ENCODE assay signal across 27 cellular contexts in the genomic region with DNA sequence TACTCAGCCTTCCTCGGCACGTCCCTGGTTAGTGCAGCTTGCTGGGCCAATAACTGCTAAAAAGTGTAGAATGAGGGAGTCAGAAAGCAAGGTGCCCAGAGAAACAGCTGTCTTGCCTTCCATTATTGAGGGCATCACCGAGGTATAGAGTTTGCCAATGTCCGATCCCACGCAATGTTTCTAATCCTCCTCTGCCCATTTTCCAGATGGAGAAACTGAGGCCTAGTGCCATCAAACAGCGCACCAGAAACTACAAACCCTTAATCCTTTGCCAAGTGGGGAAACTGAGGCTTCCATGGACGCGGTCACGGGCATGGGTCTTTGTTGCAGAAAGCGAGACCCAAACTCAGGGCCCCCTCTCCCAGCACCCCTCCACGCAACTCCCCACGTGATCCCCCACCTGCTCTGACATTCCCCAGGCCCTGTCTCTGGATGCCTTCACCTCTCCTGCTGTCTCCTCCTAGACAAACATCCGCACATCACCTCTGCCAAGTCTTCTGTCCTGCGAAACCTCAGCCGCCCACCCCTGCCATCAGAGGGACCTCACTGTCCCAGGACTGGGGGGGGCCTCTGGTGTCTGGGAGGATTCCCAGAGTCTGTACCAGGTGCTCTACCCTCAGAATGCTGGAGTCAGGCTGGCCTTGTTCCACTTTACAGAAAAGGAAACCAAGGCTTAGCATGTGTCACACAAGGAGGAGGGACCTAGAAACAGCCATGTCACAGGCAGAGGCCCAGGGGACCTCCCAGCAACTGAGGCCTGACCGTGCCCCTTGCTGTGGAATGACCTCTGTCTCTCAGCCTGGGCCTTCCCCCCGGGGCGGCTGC. TPM values are rescaled to one million over a fixed set of nuclear protein-coding genes. Genes with fewer than 3 reads are reported as not detected.
DNase-seq lines count a peak whose midpoint lies in the region; ATAC-seq and TF ChIP-seq lines count a peak whose summit lies in the region.
"Had no signal": no experiment of that assay in that cellular context is flagged by ENCODE, and none has a peak within 500 bp of the region (broad histone marks: within the 10 kb centered on the region; RNA-seq: fewer than 3 reads in every experiment).

No MANE protein-coding gene starts in this region.

- CTCF ChIA-PET in activated B cell treated with CpG ODN at 0.5 μM for 24 hours (lab: Charles Lee), result no interaction called here
- CTCF ChIA-PET in MCF 10A (lab: Yijun Ruan, JAX), result interaction anchor here (0.6 kb wide), 1 partner anchor 26 kb away, joined by 3 read pairs; no protein-coding TSS in a partner anchor

- no peak for ATAC-seq in natural killer cell treated with Interleukin-12 subunit alpha and Interleukin-12 subunit beta and Interleukin-15 and Interleukin-18, amount 100 ng/mL, for 72 hours
- ATAC-seq in natural killer cell, result no peak
- ATAC-seq in activated B cell treated with CpG ODN at 0.5 μM for 24 hours (ENCODE audit: low read depth), result no peak
- no peak for ATAC-seq in HG02970 (IDR thresholded peaks at IDR 0.05; ENCODE audit: low FRiP score, unreplicated experiment)
- ATAC-seq: A549; activated CD4-positive, alpha-beta T cell treated with anti-CD3 and anti-CD28 coated beads for 36 hours; activated T-cell treated with anti-CD3 and anti-CD28 coated beads, Interleukin-2, amount 50 U/mL, for 4 hours; HCT116 had no signal

- H3K9me3 Mint-ChIP-seq in natural killer cell treated with Interleukin-12 subunit alpha and Interleukin-12 subunit beta and Interleukin-15 and Interleukin-18, amount 100 ng/mL, for 72 hours, result no peaks in the 10 kb centered on the region
- no peaks in the 10 kb centered on the region for H3K9me3 Mint-ChIP-seq in natural killer cell
- no peaks in the 10 kb centered on the region for H3K9me3 Mint-ChIP-seq in activated B cell treated with CpG ODN at 0.5 μM for 24 hours
- no peaks in the 10 kb centered on the region for H3K9me3 Mint-ChIP-seq in nephron progenitor cell
- H3K9me3 Mint-ChIP-seq in MCF 10A (ENCODE audit: unreplicated experiment), result no peaks in the 10 kb centered on the region
- H3K9me3 Mint-ChIP-seq: activated naive CD4-positive, alpha-beta T cell treated with anti-CD3 and anti-CD28 coated beads, Interleukin-2, amount 10 ng/mL, durations not matched to agents 7 days and 5 days; activated T-cell treated with anti-CD3 and anti-CD28 coated beads, Interleukin-2, amount 50 U/mL, for 4 hours; endodermal cell; type B pancreatic cell had no signal

- no peak for TF ChIP-seq CTCF in natural killer cell (IDR thresholded peaks at IDR 0.05)
- no peak for TF ChIP-seq CTCF in activated B cell treated with CpG ODN at 0.5 μM for 24 hours (IDR thresholded peaks at IDR 0.05)
- TF ChIP-seq CTCF in nephron progenitor cell (IDR thresholded peaks at IDR 0.05), result no peak
- no peak for TF ChIP-seq CTCF in MCF 10A (IDR thresholded peaks at IDR 0.05; ENCODE audit: unreplicated experiment)

- peaks cover 26 to 38% of the 10 kb centered on the region in 2 donors for H3K27me3 Mint-ChIP-seq in natural killer cell treated with Interleukin-12 subunit alpha and Interleukin-12 subunit beta and Interleukin-15 and Interleukin-18, amount 100 ng/mL, for 72 hours
- H3K27me3 Mint-ChIP-seq in natural killer cell (ENCODE audit: low read depth in 2 of 2) (peaks cover 47 to 66% of the 10 kb centered on the region in 2 donors), activated B cell treated with CpG ODN at 0.5 μM for 24 hours (peaks cover 50% of the 10 kb centered on the region), nephron progenitor cell (ENCODE audit: low read depth, poor library complexity) (peaks cover 64% of the 10 kb centered on the region), MCF 10A (ENCODE audit: insufficient read depth, unreplicated experiment) (peaks cover 18% of the 10 kb centered on the region)

- POLR2A ChIA-PET in activated B cell treated with CpG ODN at 0.5 μM for 24 hours (lab: Charles Lee) (interaction anchor here (0.7 kb wide), 1 partner anchor 66 kb away, joined by 3 read pairs; no protein-coding TSS in a partner anchor), MCF 10A (lab: Yijun Ruan, JAX) (no interaction called here)

- no peak for DNase-seq in natural killer cell treated with Interleukin-12 subunit alpha and Interleukin-12 subunit beta and Interleukin-15 and Interleukin-18, amount 100 ng/mL, for 72 hours (ENCODE audit: low spot score)
- DNase-seq in natural killer cell, result no peak
- no peak for DNase-seq in activated B cell treated with CpG ODN at 0.5 μM for 24 hours
- DNase-seq in nephron progenitor cell, result no peak
- DNase-seq in MCF 10A (ENCODE audit: unreplicated experiment), result no peak
- DNase-seq in LoVo (ENCODE audit: low spot score), result no peak
- DNase-seq in NCI-H2029 (lab: John Stamatoyannopoulos, UW), result no peak
- DNase-seq: activated naive CD4-positive, alpha-beta T cell treated with anti-CD3 and anti-CD28 coated beads, Interleukin-2, amount 10 ng/mL, durations not matched to agents 7 days and 5 days; activated T-cell treated with anti-CD3 and anti-CD28 coated beads, Interleukin-2, amount 50 U/mL, for 4 hours; amygdala; colonic mucosa; DMS53; endodermal cell; GDM1; NCI-H1436 treated with DMSO at 0.1 percent for 48 hours; NCI-H2171; stimulated activated CD8-positive, alpha-beta memory T cell treated with anti-CD3 and anti-CD28 coated beads, Interleukin-4, amount 100 ng/mL, for 48 hours had no signal

- intact Hi-C loops in natural killer cell (cut with micrococcal nuclease), result no loop called here
- intact Hi-C loops in activated B cell treated with CpG ODN at 0.5 μM for 24 hours (cut with micrococcal nuclease), result no loop called here
- intact Hi-C loops in MCF 10A (cut with micrococcal nuclease), result no loop called here

- H3K4me1 Mint-ChIP-seq in natural killer cell treated with Interleukin-12 subunit alpha and Interleukin-12 subunit beta and Interleukin-15 and Interleukin-18, amount 100 ng/mL, for 72 hours (ENCODE audit: low read depth in 2 of 2), result peaks cover 15 to 27% of the 10 kb centered on the region in 2 donors
- H3K4me1 Mint-ChIP-seq in natural killer cell (peaks cover 9 to 17% of the 10 kb centered on the region in 2 donors), activated B cell treated with CpG ODN at 0.5 μM for 24 hours (peaks cover 50% of the 10 kb centered on the region), nephron progenitor cell (peaks cover 50% of the 10 kb centered on the region), MCF 10A (ENCODE audit: insufficient read depth, unreplicated experiment) (peaks cover 5% of the 10 kb centered on the region)

- peak overlapping the region; percentile 23 to 70 for H3K27ac Mint-ChIP-seq in natural killer cell treated with Interleukin-12 subunit alpha and Interleukin-12 subunit beta and Interleukin-15 and Interleukin-18, amount 100 ng/mL, for 72 hours
- H3K27ac Mint-ChIP-seq in natural killer cell (no peak overlapping the region), activated B cell treated with CpG ODN at 0.5 μM for 24 hours (no peak overlapping the region), nephron progenitor cell (no peak overlapping the region), MCF 10A (ENCODE audit: low read depth, unreplicated experiment) (no peak overlapping the region)
- H3K27ac Mint-ChIP-seq: activated CD4-positive, alpha-beta T cell treated with anti-CD3 and anti-CD28 coated beads for 36 hours; activated naive CD4-positive, alpha-beta T cell treated with anti-CD3 and anti-CD28 coated beads, Interleukin-2, amount 10 ng/mL, durations not matched to agents 7 days and 5 days; endodermal cell; type B pancreatic cell had no signal

- BruUV-seq in MCF 10A (replicated peaks; lab: Mats Ljungman, UMichigan), result no TSS peak

- H3K4me3 Mint-ChIP-seq in natural killer cell treated with Interleukin-12 subunit alpha and Interleukin-12 subunit beta and Interleukin-15 and Interleukin-18, amount 100 ng/mL, for 72 hours, result peak overlapping the region; percentile 46
- no peak overlapping the region for H3K4me3 Mint-ChIP-seq in natural killer cell
- H3K4me3 Mint-ChIP-seq in activated B cell treated with CpG ODN at 0.5 μM for 24 hours, result peak overlapping the region; percentile 50
- H3K4me3 Mint-ChIP-seq in nephron progenitor cell, result peak overlapping the region; percentile 13
- H3K4me3 Mint-ChIP-seq in MCF 10A (ENCODE audit: unreplicated experiment), result no peak overlapping the region
- H3K4me3 Mint-ChIP-seq: activated CD4-positive, alpha-beta T cell treated with anti-CD3 and anti-CD28 coated beads for 36 hours; activated naive CD4-positive, alpha-beta T cell treated with anti-CD3 and anti-CD28 coated beads, Interleukin-2, amount 10 ng/mL, durations not matched to agents 7 days and 5 days; activated T-cell treated with anti-CD3 and anti-CD28 coated beads, Interleukin-2, amount 50 U/mL, for 4 hours; endodermal cell; neural crest cell; type B pancreatic cell had no signal

- no peaks in the 10 kb centered on the region for H3K36me3 Mint-ChIP-seq in natural killer cell treated with Interleukin-12 subunit alpha and Interleukin-12 subunit beta and Interleukin-15 and Interleukin-18, amount 100 ng/mL, for 72 hours
- H3K36me3 Mint-ChIP-seq in natural killer cell (no peaks in the 10 kb centered on the region), activated B cell treated with CpG ODN at 0.5 μM for 24 hours (ENCODE audit: low read depth) (no peaks in the 10 kb centered on the region), nephron progenitor cell (ENCODE audit: low read depth) (no peaks in the 10 kb centered on the region), MCF 10A (ENCODE audit: insufficient read depth, unreplicated experiment) (no peaks in the 10 kb centered on the region)
- H3K36me3 Mint-ChIP-seq: activated naive CD4-positive, alpha-beta T cell treated with anti-CD3 and anti-CD28 coated beads, Interleukin-2, amount 10 ng/mL, durations not matched to agents 7 days and 5 days; type B pancreatic cell had no signal

RNA-seq across cellular contexts. Expression of gene PDE4C, which starts 0.9 kb away (rescaled TPM):
- 1 to 10 TPM in 1 of 2 donors, under 1 TPM in 1; 0.22 to 1.4 TPM for total RNA-seq in natural killer cell treated with Interleukin-12 subunit alpha and Interleukin-12 subunit beta and Interleukin-15 and Interleukin-18, amount 100 ng/mL, for 72 hours
- total RNA-seq in natural killer cell, result not detected
- total RNA-seq in activated B cell treated with CpG ODN at 0.5 μM for 24 hours, result not detected in 2 replicates
- 0.42 and 0.54 TPM in 2 replicates for total RNA-seq in MCF 10A (2022)
- total RNA-seq: activated CD4-positive, alpha-beta T cell treated with anti-CD3 and anti-CD28 coated beads for 36 hours; activated CD8-positive, alpha-beta memory T cell treated with anti-CD3 and anti-CD28 coated beads for 36 hours; activated T-cell treated with anti-CD3 and anti-CD28 coated beads, Interleukin-2, amount 50 U/mL, for 4 hours; mononuclear cell; T-helper 1 cell treated with Interleukin-12 subunit alpha and Interleukin-12 subunit beta and Interleukin-4 antibody, amounts not matched to agents 30 ng/mL and 1 ng/mL, for 36 hours had no signal

RNA-seq across cellular contexts. Expression of gene RAB3A, which starts 23.3 kb away (rescaled TPM):
- 1 to 10 TPM; 3.9 to 5.1 TPM for total RNA-seq in natural killer cell treated with Interleukin-12 subunit alpha and Interleukin-12 subunit beta and Interleukin-15 and Interleukin-18, amount 100 ng/mL, for 72 hours
- total RNA-seq in natural killer cell, result 1 to 10 TPM; 5.2 to 7.8 (median 7.6) TPM
- 3.8 and 4.1 TPM in 2 replicates for total RNA-seq in activated B cell treated with CpG ODN at 0.5 μM for 24 hours
- total RNA-seq in MCF 10A (2022), result 0.68 and 0.81 TPM in 2 replicates

RNA-seq across cellular contexts. Expression of gene MPV17L2, which starts 34.1 kb away (rescaled TPM):
- total RNA-seq in natural killer cell treated with Interleukin-12 subunit alpha and Interleukin-12 subunit beta and Interleukin-15 and Interleukin-18, amount 100 ng/mL, for 72 hours, result 10 to 100 TPM; 17.4 to 34.2 TPM
- 1 to 10 TPM; 4.1 to 5.6 (median 4.5) TPM for total RNA-seq in natural killer cell
- total RNA-seq in activated B cell treated with CpG ODN at 0.5 μM for 24 hours, result 17.3 and 17.9 TPM in 2 replicates
- total RNA-seq in MCF 10A (2022), result 12.9 and 15.4 TPM in 2 replicates

RNA-seq across cellular contexts. Expression of gene IQCN, which starts 47.1 kb away (rescaled TPM):
- 1 to 10 TPM; 1.5 to 4.0 TPM for total RNA-seq in natural killer cell treated with Interleukin-12 subunit alpha and Interleukin-12 subunit beta and Interleukin-15 and Interleukin-18, amount 100 ng/mL, for 72 hours
- total RNA-seq in natural killer cell (10 to 100 TPM; 13.7 to 19.4 (median 15.6) TPM), activated B cell treated with CpG ODN at 0.5 μM for 24 hours (15.6 and 17.8 TPM in 2 replicates), MCF 10A (2022) (0.26 and 0.42 TPM in 2 replicates)
- total RNA-seq: bronchial epithelial cell had no signal

RNA-seq across cellular contexts. Expression of gene IFI30, which starts 53.6 kb away (rescaled TPM):
- total RNA-seq in natural killer cell treated with Interleukin-12 subunit alpha and Interleukin-12 subunit beta and Interleukin-15 and Interleukin-18, amount 100 ng/mL, for 72 hours, result 100 to 1,000 TPM in 1 of 2 donors, 10 to 100 TPM in 1; 76.2 to 139 TPM
- total RNA-seq in natural killer cell (100 to 1,000 TPM in 1 of 3 donors, 10 to 100 TPM in 2; 38.2 to 109 (median 89.5) TPM), activated B cell treated with CpG ODN at 0.5 μM for 24 hours (251 and 255 TPM in 2 replicates), MCF 10A (2022) (4.7 and 9.1 TPM in 2 replicates)
- total RNA-seq: neural crest cell had no signal

Comparison
In these comparisons a context has a peak if more than half of its experiments do, and no peak if none do; other contexts are left out.
1. H3K27ac Mint-ChIP-seq: peak in natural killer cell treated with Interleukin-12 subunit alpha and Interleukin-12 subunit beta and Interleukin-15 and Interleukin-18, amount 100 ng/mL, for 72 hours (2 of 2); none in natural killer cell (0 of 2), activated B cell treated with CpG ODN at 0.5 μM for 24 hours (single experiment), nephron progenitor cell (single experiment) and MCF 10A (single experiment).
2. H3K4me3 Mint-ChIP-seq: peak in natural killer cell treated with Interleukin-12 subunit alpha and Interleukin-12 subunit beta and Interleukin-15 and Interleukin-18, amount 100 ng/mL, for 72 hours (single experiment), activated B cell treated with CpG ODN at 0.5 μM for 24 hours (single experiment) and nephron progenitor cell (single experiment); none in natural killer cell (single experiment) and MCF 10A (single experiment).